Comparison of ENCODE assay signal across 8 cellular contexts in genomic region chr15:62066663-62067447, GRCh38. TPM values are rescaled to one million over a fixed set of nuclear protein-coding genes. Genes with fewer than 3 reads are reported as not detected.
DNase-seq lines count a peak whose midpoint lies in the region; ATAC-seq and TF ChIP-seq lines count a peak whose summit lies in the region.

C2CD4A (plus strand) TSS chr15:62066977; CDS start chr15:62067614, 637 bp downstream.

- H3K23ac ChIP-seq in neuronal stem cell (ENCODE audit: low read depth, low read length, poor library complexity): peak within 1 kb of the TSS; percentile 87

- no peak within 1 kb of the TSS for H3K14ac ChIP-seq in neuronal stem cell (ENCODE audit: low read length)

- no peak within 1 kb of the TSS for H3K27ac ChIP-seq in CD8-positive, alpha-beta memory T cell (ENCODE audit: low read depth, low read length)
- H3K27ac ChIP-seq in OCI-LY3 (ENCODE audit: low read length) (no peak within 1 kb of the TSS), gastroesophageal sphincter (peak within 1 kb of the TSS in 3 of 4 donors; percentile 41 to 58 (median 56)), neuronal stem cell (replicated peaks; ENCODE audit: low read length) (no peak within 1 kb of the TSS), thoracic aorta (no peak within 1 kb of the TSS)

- no peak within 1 kb of the TSS for H2BK12ac ChIP-seq in neuronal stem cell (ENCODE audit: low read length)

- no peaks in the 10 kb centered on the region for H3K9me3 Mint-ChIP-seq in CD8-positive, alpha-beta memory T cell

- H3K27ac Mint-ChIP-seq in CD8-positive, alpha-beta memory T cell: peak within 1 kb of the TSS in 5 of 8 donors; percentile 20 to 77 (median 49)

- peaks cover 4% of the 10 kb centered on the region for H3K27me3 ChIP-seq in CD8-positive, alpha-beta memory T cell (ENCODE audit: insufficient read depth, low read length, poor library complexity, severe bottlenecking)
- H3K27me3 ChIP-seq in OCI-LY3 (ENCODE audit: low read depth, low read length): peaks cover 10% of the 10 kb centered on the region; the same call in 1 of the 2 replicates
- H3K27me3 ChIP-seq in gastroesophageal sphincter: peaks cover 68% of the 10 kb centered on the region
- peaks cover 10 to 84% (median 40%) of the 10 kb centered on the region in 3 experiments for H3K27me3 ChIP-seq in neuronal stem cell (ENCODE audit: control insufficient read depth in 3 of 3, insufficient read depth in 3 of 3, low read depth in 1 of 3, low read length in 3 of 3)
- no peaks in the 10 kb centered on the region for H3K27me3 ChIP-seq in thoracic aorta (replicated peaks; ENCODE audit: insufficient read depth)

- TF ChIP-seq EP300 in gastroesophageal sphincter (IDR thresholded peaks at IDR 0.05): no peak

- peak; percentile 47 to 75 (median 51) for DNase-seq in CD8-positive, alpha-beta memory T cell
- DNase-seq in activated gamma-delta T cell (lab: John Stamatoyannopoulos, UW): peak; percentile 24
- peak; percentile 49 for DNase-seq in neuronal stem cell (ENCODE audit: low spot score)
- no peak for DNase-seq in thoracic aorta (ENCODE audit: low spot score)
- DNase-seq in AG08396 (ENCODE audit: low spot score): no peak

- peaks cover 8% of the 10 kb centered on the region for H3K4me1 ChIP-seq in CD8-positive, alpha-beta memory T cell (ENCODE audit: insufficient read depth, low read length)
- H3K4me1 ChIP-seq in OCI-LY3 (ENCODE audit: low read length): peaks cover 24% of the 10 kb centered on the region
- H3K4me1 ChIP-seq in gastroesophageal sphincter: peaks cover 0 to 29% (median 10%) of the 10 kb centered on the region in 3 donors
- peaks cover 2 to 3% of the 10 kb centered on the region in 2 donors for H3K4me1 ChIP-seq in neuronal stem cell (ENCODE audit: control insufficient read depth in 2 of 2, insufficient read depth in 1 of 2, low read depth in 1 of 2, low read length in 2 of 2)
- H3K4me1 ChIP-seq in thoracic aorta (ENCODE audit: control insufficient read depth in 1 of 2, low read depth in 2 of 2): peaks cover 4 to 5% of the 10 kb centered on the region in 2 donors

- no peaks in the 10 kb centered on the region for H3K9me3 ChIP-seq in CD8-positive, alpha-beta memory T cell (ENCODE audit: low read length)
- H3K9me3 ChIP-seq in OCI-LY3 (ENCODE audit: insufficient read depth, low read length) (no peaks in the 10 kb centered on the region), gastroesophageal sphincter (no peaks in the 10 kb centered on the region), neuronal stem cell (replicated peaks in 1 of 2; ENCODE audit: control insufficient read depth in 2 of 2, insufficient read depth in 1 of 2, low read depth in 1 of 2, low read length in 2 of 2) (no peaks in the 10 kb centered on the region), thoracic aorta (no peaks in the 10 kb centered on the region)

- POLR2A ChIA-PET in CD8-positive, alpha-beta memory T cell (lab: Charles Lee): no interaction called here

- no peak within 1 kb of the TSS for H3K4ac ChIP-seq in neuronal stem cell (ENCODE audit: low read length)

- ATAC-seq in HG03280 (IDR thresholded peaks at IDR 0.05; ENCODE audit: unreplicated experiment): peak; percentile 48
- peak; percentile 57 for ATAC-seq in gastroesophageal sphincter
- no peak for ATAC-seq in thoracic aorta (ENCODE audit: insufficient number of reproducible peaks, low FRiP score, low read depth)

- H3K4me1 Mint-ChIP-seq in CD8-positive, alpha-beta memory T cell: peaks cover 24 to 36% (median 24%) of the 10 kb centered on the region in 3 donors

- no peak within 1 kb of the TSS for H4K8ac ChIP-seq in neuronal stem cell (ENCODE audit: low read depth, low read length)

- H4K20me1 ChIP-seq in OCI-LY3 (ENCODE audit: insufficient read depth, low read length): no peaks in the 10 kb centered on the region

- peak within 1 kb of the TSS; percentile 86 for H3K4me2 ChIP-seq in OCI-LY3 (ENCODE audit: low read length)
- peak within 1 kb of the TSS; percentile 65 for H3K4me2 ChIP-seq in neuronal stem cell (ENCODE audit: insufficient read depth, low read length, poor library complexity, severe bottlenecking)

- peak within 1 kb of the TSS; percentile 67 for H3K18ac ChIP-seq in neuronal stem cell (ENCODE audit: low read length)

- WGBS in gastroesophageal sphincter (ENCODE audit: low coverage in 1 of 2), 2 donors: 15 to 20% methylated on average over 14 to 16 of the region's 33 CpGs
- WGBS in neuronal stem cell (ENCODE audit: extremely low coverage in 2 of 2, insufficient read length in 2 of 2, insufficient replicate concordance in 1 of 2), 2 donors: no CpG with 5 or more reads among the region's 33 CpGs

- H4K91ac ChIP-seq in neuronal stem cell (ENCODE audit: low read depth, low read length, poor library complexity): no peak within 1 kb of the TSS

- H2AFZ ChIP-seq in OCI-LY3 (ENCODE audit: low read depth, low read length): peak within 1 kb of the TSS; percentile 48; the same call in 1 of the 2 replicates
- peak within 1 kb of the TSS; percentile 87 for H2AFZ ChIP-seq in neuronal stem cell (ENCODE audit: low read length)

- peak within 1 kb of the TSS; percentile 55 for H3K4me3 ChIP-seq in CD8-positive, alpha-beta memory T cell (ENCODE audit: low read length)
- H3K4me3 ChIP-seq in OCI-LY3 (ENCODE audit: low read length) (peak within 1 kb of the TSS; percentile 72), gastroesophageal sphincter (peak within 1 kb of the TSS; percentile 23 to 59), neuronal stem cell (ENCODE audit: low read length in 2 of 2) (peak within 1 kb of the TSS; percentile 24 to 73), thoracic aorta (peak within 1 kb of the TSS; percentile 79)

- TF ChIP-seq POLR2A in gastroesophageal sphincter (IDR thresholded peaks at IDR 0.05): no peak

- H3K27me3 Mint-ChIP-seq in CD8-positive, alpha-beta memory T cell: peaks cover 2 to 20% of the 10 kb centered on the region in 2 donors

- TF ChIP-seq CTCF in OCI-LY3 (IDR thresholded peaks at IDR 0.05; ENCODE audit: low read depth, low read length) (no peak), gastroesophageal sphincter (IDR thresholded peaks at IDR 0.05) (peak in 1 of 4 experiments; percentile 16), thoracic aorta (IDR thresholded peaks at IDR 0.05) (peak; percentile 19)

- H3K4me3 Mint-ChIP-seq in CD8-positive, alpha-beta memory T cell: peak within 1 kb of the TSS; percentile 84 to 93 (median 91)

- H2AK5ac ChIP-seq in neuronal stem cell (ENCODE audit: low read depth, low read length): no peak within 1 kb of the TSS

- CTCF ChIA-PET in CD8-positive, alpha-beta memory T cell (lab: Charles Lee): interaction anchor here (1.1 to 1.6 kb wide), 2 partner anchors 10 to 15 kb away, joined by 4 to 5 read pairs; no protein-coding TSS in a partner anchor

- no peaks in the 10 kb centered on the region for H3K79me2 ChIP-seq in OCI-LY3 (ENCODE audit: low read length)

- no peak within 1 kb of the TSS for H2BK15ac ChIP-seq in neuronal stem cell (ENCODE audit: low read length)

- no peak within 1 kb of the TSS for H2BK120ac ChIP-seq in neuronal stem cell (ENCODE audit: low read depth, low read length)

- no peaks in the 10 kb centered on the region for H3K36me3 ChIP-seq in CD8-positive, alpha-beta memory T cell (ENCODE audit: insufficient read depth, low read length)
- H3K36me3 ChIP-seq in OCI-LY3 (replicated peaks; ENCODE audit: low read depth, low read length): no peaks in the 10 kb centered on the region
- H3K36me3 ChIP-seq in gastroesophageal sphincter: no peaks in the 10 kb centered on the region
- H3K36me3 ChIP-seq in neuronal stem cell (replicated peaks in 1 of 2; ENCODE audit: control insufficient read depth in 2 of 2, insufficient read depth in 2 of 2, low read length in 2 of 2): no peaks in the 10 kb centered on the region
- no peaks in the 10 kb centered on the region for H3K36me3 ChIP-seq in thoracic aorta

- H3K9ac ChIP-seq in OCI-LY3 (ENCODE audit: low read length) (peak within 1 kb of the TSS; percentile 28; the same call in 1 of the 2 replicates), neuronal stem cell (ENCODE audit: low read depth, low read length, poor library complexity) (no peak within 1 kb of the TSS)

- H3K36me3 Mint-ChIP-seq in CD8-positive, alpha-beta memory T cell: peaks cover 0 to 4% (median 0%) of the 10 kb centered on the region in 3 donors

- H3K79me1 ChIP-seq in neuronal stem cell (ENCODE audit: low read depth, low read length): no peaks in the 10 kb centered on the region

- no peak within 1 kb of the TSS for H2BK5ac ChIP-seq in neuronal stem cell (ENCODE audit: low read length)

RNA-seq across cellular contexts. Expression of gene C2CD4A, which starts in this region (rescaled TPM):
- total RNA-seq in CD8-positive, alpha-beta memory T cell: under 1 TPM; 0.09 to 0.13 TPM
- polyA plus RNA-seq in CD8-positive, alpha-beta memory T cell: not detected
- under 1 TPM in 3 of 4 donors, not detected in 1; 0.12 to 0.40 (median 0.31) TPM for total RNA-seq in gastroesophageal sphincter
- polyA plus RNA-seq in neuronal stem cell (2013, experiment 1 of 2): not detected
- polyA plus RNA-seq in neuronal stem cell (2013, experiment 2 of 2): not detected
- total RNA-seq in thoracic aorta: 1 to 10 TPM in 1 of 2 donors, not detected in 1; 1.8 TPM

Comparison
In these comparisons a context has a peak if more than half of its experiments do, and no peak if none do; other contexts are left out.
1. Peak in DNase-seq and H3K4me3 ChIP-seq in CD8-positive, alpha-beta memory T cell; RNA of the gene not detected or under 1 TPM.
2. Peak in ATAC-seq, H3K4me3 ChIP-seq and H3K27ac ChIP-seq in gastroesophageal sphincter; RNA of the gene not detected or under 1 TPM.
3. DNase-seq: peak in activated gamma-delta T cell (single experiment) and neuronal stem cell (single experiment); none in thoracic aorta (single experiment) and AG08396 (single experiment).
4. Peak in every context shown above with its lines, with median percentiles within 50 percentile points of each other: H3K4me3 ChIP-seq.